In the genomic region with DNA sequence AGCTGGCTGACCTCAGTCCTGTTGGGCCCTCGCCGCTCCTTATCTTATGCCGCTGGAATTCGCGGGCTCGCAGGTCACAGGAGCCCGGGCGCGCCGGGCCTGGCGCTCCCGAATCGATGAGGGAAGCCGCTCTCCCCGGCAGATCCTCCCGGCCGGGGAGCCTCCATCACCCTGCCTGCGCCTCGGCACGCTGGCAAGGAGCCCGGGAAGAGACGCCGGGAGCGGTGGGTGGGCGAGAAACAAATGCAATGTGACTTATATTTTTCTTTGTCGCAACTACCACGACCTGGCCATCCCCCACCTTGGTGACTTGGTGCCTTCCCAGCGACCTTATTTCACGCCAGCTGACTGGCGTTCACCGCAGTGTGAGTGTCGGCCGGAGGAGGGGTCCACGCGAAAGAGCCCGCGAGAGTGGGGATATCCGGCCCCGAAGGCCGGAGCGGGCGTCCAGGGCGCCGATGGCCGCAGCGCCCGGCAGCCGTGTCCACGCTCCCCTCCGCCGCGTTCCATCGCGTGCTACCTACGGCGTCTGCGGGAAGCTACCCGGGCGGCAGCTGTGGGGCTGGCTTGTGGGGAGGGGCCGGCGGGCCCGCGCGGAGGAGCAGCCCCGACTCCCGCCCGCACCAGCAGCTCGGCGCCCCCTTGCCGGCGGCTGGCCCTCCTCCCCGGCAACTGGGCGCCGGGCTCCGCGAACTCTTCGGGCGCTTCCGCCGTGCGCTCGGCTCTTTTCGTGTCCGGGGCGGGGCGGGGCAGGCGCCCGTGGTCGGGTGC, we compare ENCODE assay signal across 1 cellular context.
TF ChIP-seq lines count a peak whose summit lies in the region.

No MANE protein-coding gene starts in this region.

TF ChIP-seq in HepG2, 621 proteins besides CTCF, POLR2A, EP300 and RAD21 (continued from another document and continues in another):
- TF ChIP-seq, protein P1, sequence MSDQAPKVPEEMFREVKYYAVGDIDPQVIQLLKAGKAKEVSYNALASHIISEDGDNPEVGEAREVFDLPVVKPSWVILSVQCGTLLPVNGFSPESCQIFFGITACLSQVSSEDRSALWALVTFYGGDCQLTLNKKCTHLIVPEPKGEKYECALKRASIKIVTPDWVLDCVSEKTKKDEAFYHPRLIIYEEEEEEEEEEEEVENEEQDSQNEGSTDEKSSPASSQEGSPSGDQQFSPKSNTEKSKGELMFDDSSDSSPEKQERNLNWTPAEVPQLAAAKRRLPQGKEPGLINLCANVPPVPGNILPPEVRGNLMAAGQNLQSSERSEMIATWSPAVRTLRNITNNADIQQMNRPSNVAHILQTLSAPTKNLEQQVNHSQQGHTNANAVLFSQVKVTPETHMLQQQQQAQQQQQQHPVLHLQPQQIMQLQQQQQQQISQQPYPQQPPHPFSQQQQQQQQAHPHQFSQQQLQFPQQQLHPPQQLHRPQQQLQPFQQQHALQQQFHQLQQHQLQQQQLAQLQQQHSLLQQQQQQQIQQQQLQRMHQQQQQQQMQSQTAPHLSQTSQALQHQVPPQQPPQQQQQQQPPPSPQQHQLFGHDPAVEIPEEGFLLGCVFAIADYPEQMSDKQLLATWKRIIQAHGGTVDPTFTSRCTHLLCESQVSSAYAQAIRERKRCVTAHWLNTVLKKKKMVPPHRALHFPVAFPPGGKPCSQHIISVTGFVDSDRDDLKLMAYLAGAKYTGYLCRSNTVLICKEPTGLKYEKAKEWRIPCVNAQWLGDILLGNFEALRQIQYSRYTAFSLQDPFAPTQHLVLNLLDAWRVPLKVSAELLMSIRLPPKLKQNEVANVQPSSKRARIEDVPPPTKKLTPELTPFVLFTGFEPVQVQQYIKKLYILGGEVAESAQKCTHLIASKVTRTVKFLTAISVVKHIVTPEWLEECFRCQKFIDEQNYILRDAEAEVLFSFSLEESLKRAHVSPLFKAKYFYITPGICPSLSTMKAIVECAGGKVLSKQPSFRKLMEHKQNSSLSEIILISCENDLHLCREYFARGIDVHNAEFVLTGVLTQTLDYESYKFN (CRISPR knock-in tag; conservative IDR thresholded peaks at IDR 0.05): 0 out of 2 replicates have a peak, but pooled peaks have one; percentile 33
- TF ChIP-seq SNAPC2 (CRISPR knock-in tag; IDR thresholded peaks at IDR 0.05): no peak
- no peak for TF ChIP-seq FOSL1 (CRISPR knock-in tag; IDR thresholded peaks at IDR 0.05; ENCODE audit: borderline replicate concordance)
- no peak for TF ChIP-seq ATAD3A (CRISPR knock-in tag; IDR thresholded peaks at IDR 0.05)
- TF ChIP-seq FOXK1 (CRISPR knock-in tag; IDR thresholded peaks at IDR 0.05; ENCODE audit: borderline replicate concordance, low read depth): no peak
- TF ChIP-seq, protein P2, sequence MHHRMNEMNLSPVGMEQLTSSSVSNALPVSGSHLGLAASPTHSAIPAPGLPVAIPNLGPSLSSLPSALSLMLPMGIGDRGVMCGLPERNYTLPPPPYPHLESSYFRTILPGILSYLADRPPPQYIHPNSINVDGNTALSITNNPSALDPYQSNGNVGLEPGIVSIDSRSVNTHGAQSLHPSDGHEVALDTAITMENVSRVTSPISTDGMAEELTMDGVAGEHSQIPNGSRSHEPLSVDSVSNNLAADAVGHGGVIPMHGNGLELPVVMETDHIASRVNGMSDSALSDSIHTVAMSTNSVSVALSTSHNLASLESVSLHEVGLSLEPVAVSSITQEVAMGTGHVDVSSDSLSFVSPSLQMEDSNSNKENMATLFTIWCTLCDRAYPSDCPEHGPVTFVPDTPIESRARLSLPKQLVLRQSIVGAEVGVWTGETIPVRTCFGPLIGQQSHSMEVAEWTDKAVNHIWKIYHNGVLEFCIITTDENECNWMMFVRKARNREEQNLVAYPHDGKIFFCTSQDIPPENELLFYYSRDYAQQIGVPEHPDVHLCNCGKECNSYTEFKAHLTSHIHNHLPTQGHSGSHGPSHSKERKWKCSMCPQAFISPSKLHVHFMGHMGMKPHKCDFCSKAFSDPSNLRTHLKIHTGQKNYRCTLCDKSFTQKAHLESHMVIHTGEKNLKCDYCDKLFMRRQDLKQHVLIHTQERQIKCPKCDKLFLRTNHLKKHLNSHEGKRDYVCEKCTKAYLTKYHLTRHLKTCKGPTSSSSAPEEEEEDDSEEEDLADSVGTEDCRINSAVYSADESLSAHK (CRISPR knock-in tag; IDR thresholded peaks at IDR 0.05; ENCODE audit: borderline replicate concordance): no peak
- no peak for TF ChIP-seq MZF1 (CRISPR knock-in tag; IDR thresholded peaks at IDR 0.05; ENCODE audit: borderline replicate concordance)
- TF ChIP-seq, protein P3, sequence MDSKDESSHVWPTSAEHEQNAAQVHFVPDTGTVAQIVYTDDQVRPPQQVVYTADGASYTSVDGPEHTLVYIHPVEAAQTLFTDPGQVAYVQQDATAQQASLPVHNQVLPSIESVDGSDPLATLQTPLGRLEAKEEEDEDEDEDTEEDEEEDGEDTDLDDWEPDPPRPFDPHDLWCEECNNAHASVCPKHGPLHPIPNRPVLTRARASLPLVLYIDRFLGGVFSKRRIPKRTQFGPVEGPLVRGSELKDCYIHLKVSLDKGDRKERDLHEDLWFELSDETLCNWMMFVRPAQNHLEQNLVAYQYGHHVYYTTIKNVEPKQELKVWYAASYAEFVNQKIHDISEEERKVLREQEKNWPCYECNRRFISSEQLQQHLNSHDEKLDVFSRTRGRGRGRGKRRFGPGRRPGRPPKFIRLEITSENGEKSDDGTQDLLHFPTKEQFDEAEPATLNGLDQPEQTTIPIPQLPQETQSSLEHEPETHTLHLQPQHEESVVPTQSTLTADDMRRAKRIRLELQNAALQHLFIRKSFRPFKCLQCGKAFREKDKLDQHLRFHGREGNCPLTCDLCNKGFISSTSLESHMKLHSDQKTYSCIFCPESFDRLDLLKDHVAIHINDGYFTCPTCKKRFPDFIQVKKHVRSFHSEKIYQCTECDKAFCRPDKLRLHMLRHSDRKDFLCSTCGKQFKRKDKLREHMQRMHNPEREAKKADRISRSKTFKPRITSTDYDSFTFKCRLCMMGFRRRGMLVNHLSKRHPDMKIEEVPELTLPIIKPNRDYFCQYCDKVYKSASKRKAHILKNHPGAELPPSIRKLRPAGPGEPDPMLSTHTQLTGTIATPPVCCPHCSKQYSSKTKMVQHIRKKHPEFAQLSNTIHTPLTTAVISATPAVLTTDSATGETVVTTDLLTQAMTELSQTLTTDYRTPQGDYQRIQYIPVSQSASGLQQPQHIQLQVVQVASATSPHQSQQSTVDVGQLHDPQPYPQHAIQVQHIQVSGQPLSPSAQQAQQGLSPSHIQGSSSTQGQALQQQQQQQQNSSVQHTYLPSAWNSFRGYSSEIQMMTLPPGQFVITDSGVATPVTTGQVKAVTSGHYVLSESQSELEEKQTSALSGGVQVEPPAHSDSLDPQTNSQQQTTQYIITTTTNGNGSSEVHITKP (CRISPR knock-in tag; IDR thresholded peaks at IDR 0.05; ENCODE audit: low read depth): peak; percentile 90
- peak; percentile 53; the same call in 1 of the 2 replicates for TF ChIP-seq HDAC1 (CRISPR knock-in tag; IDR thresholded peaks at IDR 0.05)
- TF ChIP-seq ZSCAN20 (CRISPR knock-in tag; IDR thresholded peaks at IDR 0.05; ENCODE audit: borderline replicate concordance): peak; percentile 68; the same call in 1 of the 2 replicates
- TF ChIP-seq TAF15 (IDR thresholded peaks at IDR 0.05; ENCODE audit: low read depth, low read length, poor library complexity, severe bottlenecking): peak; percentile 53
- TF ChIP-seq, protein P4, sequence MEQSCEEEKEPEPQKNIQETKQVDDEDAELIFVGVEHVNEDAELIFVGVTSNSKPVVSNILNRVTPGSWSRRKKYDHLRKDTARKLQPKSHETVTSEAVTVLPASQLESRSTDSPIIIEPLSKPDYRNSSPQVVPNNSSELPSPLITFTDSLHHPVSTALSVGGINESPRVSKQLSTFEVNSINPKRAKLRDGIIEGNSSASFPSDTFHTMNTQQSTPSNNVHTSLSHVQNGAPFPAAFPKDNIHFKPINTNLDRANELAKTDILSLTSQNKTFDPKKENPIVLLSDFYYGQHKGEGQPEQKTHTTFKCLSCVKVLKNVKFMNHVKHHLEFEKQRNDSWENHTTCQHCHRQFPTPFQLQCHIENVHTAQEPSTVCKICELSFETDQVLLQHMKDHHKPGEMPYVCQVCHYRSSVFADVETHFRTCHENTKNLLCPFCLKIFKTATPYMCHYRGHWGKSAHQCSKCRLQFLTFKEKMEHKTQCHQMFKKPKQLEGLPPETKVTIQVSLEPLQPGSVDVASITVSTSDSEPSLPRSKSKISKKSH (CRISPR knock-in tag; IDR thresholded peaks at IDR 0.05; ENCODE audit: borderline replicate concordance): no peak
- TF ChIP-seq PCBP2 (optimal IDR thresholded peaks at IDR 0.05; ENCODE audit: low read depth, low read length, poor library complexity, severe bottlenecking): no peak
- TF ChIP-seq GABPB1 (CRISPR knock-in tag; IDR thresholded peaks at IDR 0.05): peak; percentile 60; the same call in 1 of the 2 replicates
- peak; percentile 9; the same call in 1 of the 2 replicates for TF ChIP-seq ZSCAN29 (CRISPR knock-in tag; conservative IDR thresholded peaks at IDR 0.05)
- TF ChIP-seq TBX2 (CRISPR knock-in tag; IDR thresholded peaks at IDR 0.05; ENCODE audit: borderline replicate concordance): peak; percentile 59
- TF ChIP-seq KAT8 (CRISPR knock-in tag; IDR thresholded peaks at IDR 0.05): no peak; the same call in 1 of the 2 replicates
- TF ChIP-seq, protein P5, sequence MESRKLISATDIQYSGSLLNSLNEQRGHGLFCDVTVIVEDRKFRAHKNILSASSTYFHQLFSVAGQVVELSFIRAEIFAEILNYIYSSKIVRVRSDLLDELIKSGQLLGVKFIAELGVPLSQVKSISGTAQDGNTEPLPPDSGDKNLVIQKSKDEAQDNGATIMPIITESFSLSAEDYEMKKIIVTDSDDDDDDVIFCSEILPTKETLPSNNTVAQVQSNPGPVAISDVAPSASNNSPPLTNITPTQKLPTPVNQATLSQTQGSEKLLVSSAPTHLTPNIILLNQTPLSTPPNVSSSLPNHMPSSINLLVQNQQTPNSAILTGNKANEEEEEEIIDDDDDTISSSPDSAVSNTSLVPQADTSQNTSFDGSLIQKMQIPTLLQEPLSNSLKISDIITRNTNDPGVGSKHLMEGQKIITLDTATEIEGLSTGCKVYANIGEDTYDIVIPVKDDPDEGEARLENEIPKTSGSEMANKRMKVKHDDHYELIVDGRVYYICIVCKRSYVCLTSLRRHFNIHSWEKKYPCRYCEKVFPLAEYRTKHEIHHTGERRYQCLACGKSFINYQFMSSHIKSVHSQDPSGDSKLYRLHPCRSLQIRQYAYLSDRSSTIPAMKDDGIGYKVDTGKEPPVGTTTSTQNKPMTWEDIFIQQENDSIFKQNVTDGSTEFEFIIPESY (CRISPR knock-in tag; IDR thresholded peaks at IDR 0.05): no peak
- TF ChIP-seq, protein P6, sequence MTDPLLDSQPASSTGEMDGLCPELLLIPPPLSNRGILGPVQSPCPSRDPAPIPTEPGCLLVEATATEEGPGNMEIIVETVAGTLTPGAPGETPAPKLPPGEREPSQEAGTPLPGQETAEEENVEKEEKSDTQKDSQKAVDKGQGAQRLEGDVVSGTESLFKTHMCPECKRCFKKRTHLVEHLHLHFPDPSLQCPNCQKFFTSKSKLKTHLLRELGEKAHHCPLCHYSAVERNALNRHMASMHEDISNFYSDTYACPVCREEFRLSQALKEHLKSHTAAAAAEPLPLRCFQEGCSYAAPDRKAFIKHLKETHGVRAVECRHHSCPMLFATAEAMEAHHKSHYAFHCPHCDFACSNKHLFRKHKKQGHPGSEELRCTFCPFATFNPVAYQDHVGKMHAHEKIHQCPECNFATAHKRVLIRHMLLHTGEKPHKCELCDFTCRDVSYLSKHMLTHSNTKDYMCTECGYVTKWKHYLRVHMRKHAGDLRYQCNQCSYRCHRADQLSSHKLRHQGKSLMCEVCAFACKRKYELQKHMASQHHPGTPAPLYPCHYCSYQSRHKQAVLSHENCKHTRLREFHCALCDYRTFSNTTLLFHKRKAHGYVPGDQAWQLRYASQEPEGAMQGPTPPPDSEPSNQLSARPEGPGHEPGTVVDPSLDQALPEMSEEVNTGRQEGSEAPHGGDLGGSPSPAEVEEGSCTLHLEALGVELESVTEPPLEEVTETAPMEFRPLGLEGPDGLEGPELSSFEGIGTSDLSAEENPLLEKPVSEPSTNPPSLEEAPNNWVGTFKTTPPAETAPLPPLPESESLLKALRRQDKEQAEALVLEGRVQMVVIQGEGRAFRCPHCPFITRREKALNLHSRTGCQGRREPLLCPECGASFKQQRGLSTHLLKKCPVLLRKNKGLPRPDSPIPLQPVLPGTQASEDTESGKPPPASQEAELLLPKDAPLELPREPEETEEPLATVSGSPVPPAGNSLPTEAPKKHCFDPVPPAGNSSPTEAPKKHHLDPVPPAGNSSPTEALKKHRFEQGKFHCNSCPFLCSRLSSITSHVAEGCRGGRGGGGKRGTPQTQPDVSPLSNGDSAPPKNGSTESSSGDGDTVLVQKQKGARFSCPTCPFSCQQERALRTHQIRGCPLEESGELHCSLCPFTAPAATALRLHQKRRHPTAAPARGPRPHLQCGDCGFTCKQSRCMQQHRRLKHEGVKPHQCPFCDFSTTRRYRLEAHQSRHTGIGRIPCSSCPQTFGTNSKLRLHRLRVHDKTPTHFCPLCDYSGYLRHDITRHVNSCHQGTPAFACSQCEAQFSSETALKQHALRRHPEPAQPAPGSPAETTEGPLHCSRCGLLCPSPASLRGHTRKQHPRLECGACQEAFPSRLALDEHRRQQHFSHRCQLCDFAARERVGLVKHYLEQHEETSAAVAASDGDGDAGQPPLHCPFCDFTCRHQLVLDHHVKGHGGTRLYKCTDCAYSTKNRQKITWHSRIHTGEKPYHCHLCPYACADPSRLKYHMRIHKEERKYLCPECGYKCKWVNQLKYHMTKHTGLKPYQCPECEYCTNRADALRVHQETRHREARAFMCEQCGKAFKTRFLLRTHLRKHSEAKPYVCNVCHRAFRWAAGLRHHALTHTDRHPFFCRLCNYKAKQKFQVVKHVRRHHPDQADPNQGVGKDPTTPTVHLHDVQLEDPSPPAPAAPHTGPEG (CRISPR knock-in tag; IDR thresholded peaks at IDR 0.05): peak; percentile 94
- no peak for TF ChIP-seq CEBPG (CRISPR knock-in tag; IDR thresholded peaks at IDR 0.05)
- peak; percentile 21 for TF ChIP-seq ZNF331 (CRISPR knock-in tag; IDR thresholded peaks at IDR 0.05)
- no peak for TF ChIP-seq SALL2 (CRISPR knock-in tag; IDR thresholded peaks at IDR 0.05)
- TF ChIP-seq NFKBIZ (CRISPR knock-in tag; IDR thresholded peaks at IDR 0.05): peak; percentile 15; the same call in 1 of the 2 replicates
- TF ChIP-seq ZFP62 (CRISPR knock-in tag; IDR thresholded peaks at IDR 0.05): no peak
- no peak for TF ChIP-seq IKZF1 (IDR thresholded peaks at IDR 0.05)
- TF ChIP-seq RBAK (CRISPR knock-in tag; IDR thresholded peaks at IDR 0.05): no peak
- no peak for TF ChIP-seq SMARCC2 (IDR thresholded peaks at IDR 0.05)
- no peak for TF ChIP-seq SOX6 (IDR thresholded peaks at IDR 0.05)
- TF ChIP-seq SOX6 (CRISPR knock-in tag; IDR thresholded peaks at IDR 0.05): peak; percentile 61; the same call in 1 of the 2 replicates
- no peak; the same call in 1 of the 2 replicates for TF ChIP-seq KDM5A (IDR thresholded peaks at IDR 0.05; ENCODE audit: borderline replicate concordance, low read length)
- no peak; the same call in 1 of the 2 replicates for TF ChIP-seq SOX5 (CRISPR knock-in tag; IDR thresholded peaks at IDR 0.05; ENCODE audit: borderline replicate concordance)
- 0 out of 2 replicates have a peak, but pooled peaks have one; percentile 45 for TF ChIP-seq GATAD2A (CRISPR knock-in tag; IDR thresholded peaks at IDR 0.05)
- TF ChIP-seq, protein P7, sequence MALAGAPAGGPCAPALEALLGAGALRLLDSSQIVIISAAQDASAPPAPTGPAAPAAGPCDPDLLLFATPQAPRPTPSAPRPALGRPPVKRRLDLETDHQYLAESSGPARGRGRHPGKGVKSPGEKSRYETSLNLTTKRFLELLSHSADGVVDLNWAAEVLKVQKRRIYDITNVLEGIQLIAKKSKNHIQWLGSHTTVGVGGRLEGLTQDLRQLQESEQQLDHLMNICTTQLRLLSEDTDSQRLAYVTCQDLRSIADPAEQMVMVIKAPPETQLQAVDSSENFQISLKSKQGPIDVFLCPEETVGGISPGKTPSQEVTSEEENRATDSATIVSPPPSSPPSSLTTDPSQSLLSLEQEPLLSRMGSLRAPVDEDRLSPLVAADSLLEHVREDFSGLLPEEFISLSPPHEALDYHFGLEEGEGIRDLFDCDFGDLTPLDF (CRISPR knock-in tag; IDR thresholded peaks at IDR 0.05): no peak; the same call in 1 of the 2 replicates
- TF ChIP-seq CREB1 (IDR thresholded peaks at IDR 0.05): no peak
- 0 out of 2 replicates have a peak, but pooled peaks have one; percentile 3 for TF ChIP-seq CREB1 (CRISPR knock-in tag; IDR thresholded peaks at IDR 0.05)
